In genomic region chr17:50101346-50102163, GRCh38 we compare ENCODE assay signal across 11 cellular contexts. TPM values are rescaled to one million over a fixed set of nuclear protein-coding genes. Genes with fewer than 3 reads are reported as not detected.
A peak's percentile ranks its signal among the peaks of the same experiment; 100 is the strongest.
DNase-seq lines count a peak whose midpoint lies in the region; ATAC-seq and TF ChIP-seq lines count a peak whose summit lies in the region.
"Had no signal": no experiment of that assay in that cellular context is flagged by ENCODE, and none has a peak within 500 bp of the region (broad histone marks: within the 10 kb centered on the region; RNA-seq: fewer than 3 reads in every experiment).

No MANE protein-coding gene starts in this region.

- H3K9me1 ChIP-seq in IMR-90 (ENCODE audit: insufficient read depth, low read length), result peaks cover 9% of the 10 kb centered on the region; the same call in 1 of the 2 replicates

- 0% methylated on average over 4 of the region's 17 CpGs; no CpG with 5 or more reads in 1 of the 2 experiments for WGBS in IMR-90 (ENCODE audit: extremely low coverage in 2 of 2, insufficient read length in 1 of 2), 2 experiments

- no peak overlapping the region for H2BK15ac ChIP-seq in IMR-90 (ENCODE audit: low read depth, low read length)

- H2BK120ac ChIP-seq in IMR-90 (ENCODE audit: low read depth, low read length), result no peak overlapping the region

- H3K18ac ChIP-seq in IMR-90 (ENCODE audit: low read depth, low read length), result no peak overlapping the region

- peak overlapping the region; percentile 40 for H2AFZ ChIP-seq in IMR-90 (replicated peaks; ENCODE audit: low read length, poor library complexity)

- H2BK20ac ChIP-seq in IMR-90 (ENCODE audit: low read depth, low read length), result no peak overlapping the region

- peaks cover 7% of the 10 kb centered on the region for H4K20me1 ChIP-seq in IMR-90 (ENCODE audit: insufficient read depth, low read length)

- H3K27ac ChIP-seq in IMR-90 (ENCODE audit: insufficient read depth, low read length), result no peak overlapping the region
- H3K27ac ChIP-seq in cingulate gyrus (ENCODE audit: low read depth, low read length), result peak overlapping the region; percentile 97
- peak overlapping the region; percentile 33 to 61 for H3K27ac ChIP-seq in left lung
- peak overlapping the region; percentile 90 for H3K27ac ChIP-seq in stomach smooth muscle (ENCODE audit: low read length)

- in situ Hi-C loops in IMR-90 (cut with MboI; ENCODE audit: low sequenced_read_pairs) (no loop called here), KBM-7 (cut with MboI; ENCODE audit: low pct_unique_long_range_greater_than_20kb, low sequenced_read_pairs) (no loop called here)

- DNase-seq in IMR-90, result peak; percentile 26
- DNase-seq in left lung, result peak in 1 of 2 donors; percentile 61
- DNase-seq in KBM-7, result no peak
- no peak for DNase-seq in activated gamma-delta T cell (lab: John Stamatoyannopoulos, UW)
- DNase-seq in ureter (ENCODE audit: low spot score), result no peak
- DNase-seq: dermis blood vessel endothelial cell, HCEC 1CT, NCI-H1105 had no signal

- H3K9me3 ChIP-seq in IMR-90 (ENCODE audit: control insufficient read depth, insufficient read depth, low read length) (no peaks in the 10 kb centered on the region), left lung (no peaks in the 10 kb centered on the region), stomach smooth muscle (ENCODE audit: control insufficient read depth in 2 of 2, low read length in 2 of 2) (no peaks in the 10 kb centered on the region)

- no peak overlapping the region for H3K4me2 ChIP-seq in IMR-90 (ENCODE audit: low read depth, low read length)

- no peak overlapping the region for H4K8ac ChIP-seq in IMR-90 (ENCODE audit: low read depth in 2 of 2, low read length in 2 of 2)

- BruUV-seq in IMR-90 (replicated peaks; lab: Mats Ljungman, UMichigan), result no TSS peak

- no peak for TF ChIP-seq POLR2A in IMR-90 (IDR thresholded peaks at IDR 0.05; ENCODE audit: low read depth, low read length)

- H3K14ac ChIP-seq in IMR-90 (replicated peaks; ENCODE audit: low read depth, low read length), result no peak overlapping the region

- no peak overlapping the region for H3K56ac ChIP-seq in IMR-90 (ENCODE audit: extremely low read depth, insufficient read depth, low read length)

- H4K91ac ChIP-seq in IMR-90 (ENCODE audit: insufficient read depth, low read depth, low read length), result no peak overlapping the region

- H3K79me1 ChIP-seq in IMR-90 (ENCODE audit: low read depth in 1 of 2, low read length in 2 of 2), result peaks cover 0 to 5% of the 10 kb centered on the region in 2 experiments; a peak in 1 of 4 replicates

- no peak overlapping the region for H4K5ac ChIP-seq in IMR-90 (ENCODE audit: low read depth, low read length)

- peaks cover 18% of the 10 kb centered on the region for H3K4me1 ChIP-seq in IMR-90 (ENCODE audit: control insufficient read depth, insufficient read depth, low read length)
- H3K4me1 ChIP-seq in left lung, result peaks cover 0 to 13% of the 10 kb centered on the region in 2 donors
- peaks cover 66% of the 10 kb centered on the region for H3K4me1 ChIP-seq in stomach smooth muscle (ENCODE audit: control insufficient read depth, insufficient read depth, low read length)

- no peak overlapping the region for H3K4me3 ChIP-seq in IMR-90 (ENCODE audit: insufficient read depth, low read depth, low read length)
- H3K4me3 ChIP-seq in left lung, result no peak overlapping the region
- H3K4me3 ChIP-seq in stomach smooth muscle (ENCODE audit: low read length in 2 of 2), result peak overlapping the region; percentile 11 to 52

- CTCF ChIA-PET in IMR-90 (lab: Yijun Ruan, JAX), result no interaction called here

- no peak for TF ChIP-seq RAD21 in IMR-90 (IDR thresholded peaks at IDR 0.05; ENCODE audit: low read length)

- peak overlapping the region; percentile 48 for H2AK9ac ChIP-seq in IMR-90 (replicated peaks; ENCODE audit: low read depth, low read length, poor library complexity)

- H3K27me3 ChIP-seq in IMR-90 (ENCODE audit: control insufficient read depth, insufficient read depth, low read length) (no peaks in the 10 kb centered on the region), left lung (no peaks in the 10 kb centered on the region), stomach smooth muscle (ENCODE audit: control insufficient read depth in 1 of 2, insufficient read depth in 2 of 2, low read length in 2 of 2) (no peaks in the 10 kb centered on the region)

- dilution Hi-C loops in IMR-90 (cut with HindIII; ENCODE audit: low sequenced_read_pairs, unreplicated experiment), result no loop called here

- H2BK5ac ChIP-seq in IMR-90 (ENCODE audit: low read depth, low read length, poor library complexity, severe bottlenecking), result peak overlapping the region; percentile 1

- intact Hi-C loops in IMR-90 (cut with micrococcal nuclease) (no loop called here), left lung (cut with DNase I) (no loop called here)

- H3K4ac ChIP-seq in IMR-90 (ENCODE audit: low read depth, low read length), result no peak overlapping the region

- POLR2A ChIA-PET in IMR-90 (lab: Charles Lee; ENCODE audit: unreplicated experiment), result no interaction called here

- H3K9ac ChIP-seq in IMR-90 (ENCODE audit: low read depth, low read length) (no peak overlapping the region), stomach smooth muscle (ENCODE audit: low read length in 2 of 2) (peak overlapping the region in 1 of 2 donors; percentile 58)

- peak; percentile 73 for ATAC-seq in IMR-90 (ENCODE audit: low read depth)
- peak; percentile 69 for ATAC-seq in left lung
- ATAC-seq in HG03521 (IDR thresholded peaks at IDR 0.05; ENCODE audit: unreplicated experiment), result no peak

- no peak overlapping the region for H2AK5ac ChIP-seq in IMR-90 (ENCODE audit: low read depth, low read length)

- H3K36me3 ChIP-seq in IMR-90 (ENCODE audit: control insufficient read depth, insufficient read depth, low read length) (peaks cover 21% of the 10 kb centered on the region), left lung (peaks cover 0 to 24% of the 10 kb centered on the region in 2 donors), stomach smooth muscle (ENCODE audit: control insufficient read depth in 2 of 2, insufficient read depth in 2 of 2, low read length in 2 of 2) (peaks cover 26 to 36% of the 10 kb centered on the region in 2 donors)

- TF ChIP-seq CTCF in IMR-90 (conservative IDR thresholded peaks at IDR 0.05; ENCODE audit: low read depth, low read length), result no peak
- TF ChIP-seq CTCF in left lung (IDR thresholded peaks at IDR 0.05), result no peak

- no peak overlapping the region for H3K23ac ChIP-seq in IMR-90 (ENCODE audit: low read depth, low read length)

TF ChIP-seq in IMR-90, 13 proteins besides CTCF, POLR2A, EP300 and RAD21:
- no peak for TF ChIP-seq FOS (IDR thresholded peaks at IDR 0.05; ENCODE audit: low read depth, low read length)
- TF ChIP-seq MXI1 (IDR thresholded peaks at IDR 0.05; ENCODE audit: borderline replicate concordance, low read depth, low read length), result peak; percentile 77
- no peak for TF ChIP-seq NFE2L2 (IDR thresholded peaks at IDR 0.05; ENCODE audit: low read depth, low read length)
- no peak for TF ChIP-seq USF2 (IDR thresholded peaks at IDR 0.05; ENCODE audit: low read depth, low read length)
- peak; percentile 43; the same call in 1 of the 2 replicates for TF ChIP-seq BHLHE40 (IDR thresholded peaks at IDR 0.05; ENCODE audit: low read depth, low read length)

RNA-seq across cellular contexts. Expression of gene PDK2, which starts 6.4 kb away (rescaled TPM):
- 26.7 and 38.0 TPM in 2 replicates for total RNA-seq in IMR-90 (2012; rRNA removed)
- polyA plus RNA-seq in IMR-90 (2012; rRNA removed), result 104 and 113 TPM in 2 replicates
- 45.0 and 131 TPM in 2 replicates for polyA plus RNA-seq in IMR-90 (2012; cell fraction: cytosol; rRNA removed)
- polyA plus RNA-seq in IMR-90 (2012; cell fraction: nucleus; rRNA removed; ENCODE audit: low replicate concordance), result 71.2 and 130 TPM in 2 replicates
- total RNA-seq in left lung, result 10 to 100 TPM; 20.7 to 32.0 TPM
- 25.7 TPM for total RNA-seq in ureter

RNA-seq across cellular contexts. Expression of gene SAMD14, which starts 28.4 kb away (rescaled TPM):
- total RNA-seq in IMR-90 (2012; rRNA removed), result 1.4 TPM in 2 replicates
- polyA plus RNA-seq in IMR-90 (2012; rRNA removed), result 6.2 and 6.7 TPM in 2 replicates
- polyA plus RNA-seq in IMR-90 (2012; cell fraction: cytosol; rRNA removed), result 2.7 and 5.4 TPM in 2 replicates
- polyA plus RNA-seq in IMR-90 (2012; cell fraction: nucleus; rRNA removed; ENCODE audit: low replicate concordance), result 20.9 and 34.4 TPM in 2 replicates
- 10 to 100 TPM in 1 of 2 donors, 1 to 10 TPM in 1; 8.4 to 10.2 TPM for total RNA-seq in left lung
- total RNA-seq in ureter, result 5.5 TPM

RNA-seq across cellular contexts. Expression of gene ITGA3, which starts 45.6 kb away (rescaled TPM):
- 78.0 and 80.0 TPM in 2 replicates for total RNA-seq in IMR-90 (2012; rRNA removed)
- 202 and 213 TPM in 2 replicates for polyA plus RNA-seq in IMR-90 (2012; rRNA removed)
- 91.6 and 164 TPM in 2 replicates for polyA plus RNA-seq in IMR-90 (2012; cell fraction: cytosol; rRNA removed)
- polyA plus RNA-seq in IMR-90 (2012; cell fraction: nucleus; rRNA removed; ENCODE audit: low replicate concordance), result 230 and 543 TPM in 2 replicates
- total RNA-seq in left lung, result 100 to 1,000 TPM; 182 to 311 TPM
- 211 TPM for total RNA-seq in ureter

RNA-seq across cellular contexts. Expression of gene PPP1R9B, which starts 48.9 kb away (rescaled TPM):
- total RNA-seq in IMR-90 (2012; rRNA removed), result 28.0 and 38.6 TPM in 2 replicates
- 23.0 and 25.8 TPM in 2 replicates for polyA plus RNA-seq in IMR-90 (2012; rRNA removed)
- 16.2 and 19.3 TPM in 2 replicates for polyA plus RNA-seq in IMR-90 (2012; cell fraction: cytosol; rRNA removed)
- 42.2 and 55.1 TPM in 2 replicates for polyA plus RNA-seq in IMR-90 (2012; cell fraction: nucleus; rRNA removed; ENCODE audit: low replicate concordance)
- total RNA-seq in left lung, result 10 to 100 TPM; 67.4 to 86.6 TPM
- total RNA-seq in ureter, result 38.4 TPM

Comparison
In these comparisons a context has a peak if more than half of its experiments do, and no peak if none do; other contexts are left out.
1. H3K4me3 ChIP-seq: peak in stomach smooth muscle (2 of 2); none in IMR-90 (single experiment) and left lung (0 of 2).